Comparison of ENCODE assay signal across 1 cellular context in the genomic region with DNA sequence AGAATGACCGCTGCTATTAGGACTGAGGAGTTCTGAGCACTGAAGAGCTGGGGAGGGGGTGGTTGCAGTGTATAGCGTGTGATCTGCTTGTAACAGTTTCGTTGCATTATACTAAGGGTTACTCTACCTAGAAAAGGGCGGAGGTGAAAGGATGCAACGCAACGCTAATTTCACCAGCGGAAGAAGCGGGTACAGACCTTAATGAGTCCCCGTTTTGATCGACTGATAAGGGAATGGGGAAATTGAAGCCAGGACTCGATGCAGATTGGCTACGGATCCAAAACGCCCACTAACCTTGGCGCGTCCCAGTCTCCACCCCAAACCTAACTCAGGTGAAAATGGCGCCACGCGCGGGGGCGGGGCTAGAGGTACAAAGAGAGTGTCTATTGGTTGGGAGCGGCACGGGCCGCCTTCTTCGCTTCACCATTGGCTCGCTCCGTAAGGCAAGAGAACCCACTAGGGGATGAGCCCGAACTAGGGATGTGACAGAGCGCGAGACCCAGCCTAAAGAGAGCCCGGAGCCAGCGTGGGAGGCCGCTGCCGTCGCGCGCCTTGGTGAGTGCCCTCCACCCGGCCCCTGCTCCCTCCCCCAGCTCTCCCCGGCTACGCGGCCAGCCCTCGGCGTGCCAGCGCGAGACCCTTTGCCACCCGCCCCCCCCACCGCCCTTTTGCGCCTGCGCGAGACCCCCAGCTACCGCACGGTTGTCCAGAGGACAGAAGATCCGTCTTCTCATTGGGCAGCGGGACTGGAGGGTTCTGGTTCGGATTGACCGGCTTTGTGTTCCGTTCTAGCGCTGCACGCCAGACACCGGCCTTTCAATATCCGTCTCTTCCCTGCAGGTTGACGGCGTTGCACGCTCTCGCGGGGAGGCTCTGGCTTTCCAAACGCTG.
TF ChIP-seq lines count a peak whose summit lies in the region.

A gene (plus strand): TSS at position 456 of the 891 bp plus-strand sequence. CDS start 1,964 bp downstream, outside the sequence.

TF ChIP-seq in K562, 482 proteins besides CTCF, POLR2A, EP300 and RAD21 (continued from another document and continues in another):
- TF ChIP-seq, protein P1, sequence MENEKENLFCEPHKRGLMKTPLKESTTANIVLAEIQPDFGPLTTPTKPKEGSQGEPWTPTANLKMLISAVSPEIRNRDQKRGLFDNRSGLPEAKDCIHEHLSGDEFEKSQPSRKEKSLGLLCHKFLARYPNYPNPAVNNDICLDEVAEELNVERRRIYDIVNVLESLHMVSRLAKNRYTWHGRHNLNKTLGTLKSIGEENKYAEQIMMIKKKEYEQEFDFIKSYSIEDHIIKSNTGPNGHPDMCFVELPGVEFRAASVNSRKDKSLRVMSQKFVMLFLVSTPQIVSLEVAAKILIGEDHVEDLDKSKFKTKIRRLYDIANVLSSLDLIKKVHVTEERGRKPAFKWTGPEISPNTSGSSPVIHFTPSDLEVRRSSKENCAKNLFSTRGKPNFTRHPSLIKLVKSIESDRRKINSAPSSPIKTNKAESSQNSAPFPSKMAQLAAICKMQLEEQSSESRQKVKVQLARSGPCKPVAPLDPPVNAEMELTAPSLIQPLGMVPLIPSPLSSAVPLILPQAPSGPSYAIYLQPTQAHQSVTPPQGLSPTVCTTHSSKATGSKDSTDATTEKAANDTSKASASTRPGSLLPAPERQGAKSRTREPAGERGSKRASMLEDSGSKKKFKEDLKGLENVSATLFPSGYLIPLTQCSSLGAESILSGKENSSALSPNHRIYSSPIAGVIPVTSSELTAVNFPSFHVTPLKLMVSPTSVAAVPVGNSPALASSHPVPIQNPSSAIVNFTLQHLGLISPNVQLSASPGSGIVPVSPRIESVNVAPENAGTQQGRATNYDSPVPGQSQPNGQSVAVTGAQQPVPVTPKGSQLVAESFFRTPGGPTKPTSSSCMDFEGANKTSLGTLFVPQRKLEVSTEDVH (IDR thresholded peaks at IDR 0.05; ENCODE audit: low read depth, partially characterized antibody) = peak; percentile 62
- TF ChIP-seq RBM25 (IDR thresholded peaks at IDR 0.05; ENCODE audit: low read depth, low read length, severe bottlenecking) (peak; percentile 80), MAZ (CRISPR knock-in tag; conservative IDR thresholded peaks at IDR 0.05 in 1 of 2, IDR thresholded peaks at IDR 0.05 in 1 of 2) (peak in 1 of 2 experiments; percentile 43; a peak in 1 of 4 replicates), SP2 (IDR thresholded peaks at IDR 0.05; ENCODE audit: extremely low read depth, low read depth, low read length, poor library complexity, severe bottlenecking) (peak; percentile 41), NBN (IDR thresholded peaks at IDR 0.05; ENCODE audit: low read depth) (0 out of 2 replicates have a peak, but pooled peaks have one; percentile 24), MYC (IDR thresholded peaks at IDR 0.05; ENCODE audit: low read depth, low read length) (peak; percentile 37; the same call in 1 of the 2 replicates), MYC (CRISPR knock-in tag; IDR thresholded peaks at IDR 0.05; ENCODE audit: borderline replicate concordance, low read depth) (no peak), E2F3 (CRISPR knock-in tag; IDR thresholded peaks at IDR 0.05) (0 out of 2 replicates have a peak, but pooled peaks have one; percentile 34), POLR3G (IDR thresholded peaks at IDR 0.05; ENCODE audit: extremely low read depth, insufficient read length, insufficient replicate concordance) (no peak), DPF2 (IDR thresholded peaks at IDR 0.05) (peak; percentile 74; the same call in 1 of the 2 replicates), BRD9 (IDR thresholded peaks at IDR 0.05; ENCODE audit: low read depth, partially characterized antibody) (peak; percentile 23), POLR2B (IDR thresholded peaks at IDR 0.05; ENCODE audit: low read depth, partially characterized antibody) (peak; percentile 43), MXI1 (IDR thresholded peaks at IDR 0.05; ENCODE audit: low read depth, low read length) (0 out of 2 replicates have a peak, but pooled peaks have one; percentile 37), RB1 (IDR thresholded peaks at IDR 0.05; ENCODE audit: low read depth) (peak; percentile 23; the same call in 1 of the 2 replicates), FOS (IDR thresholded peaks at IDR 0.05; ENCODE audit: extremely low read depth, insufficient read length) (peak; percentile 87), SREBF1 (IDR thresholded peaks at IDR 0.05; ENCODE audit: borderline replicate concordance, low read depth, low read length) (peak; percentile 58; the same call in 1 of the 2 replicates), ESRRA (IDR thresholded peaks at IDR 0.05; ENCODE audit: borderline replicate concordance, low read depth) (peak; percentile 91), CREB1 (IDR thresholded peaks at IDR 0.05) (0 out of 2 replicates have a peak, but pooled peaks have one; percentile 25), CREB1 (CRISPR knock-in tag; IDR thresholded peaks at IDR 0.05) (peak; percentile 14; the same call in 1 of the 2 replicates), ATF1 (CRISPR knock-in tag; IDR thresholded peaks at IDR 0.05) (no peak), ATF1 (tag; IDR thresholded peaks at IDR 0.05) (peak; percentile 55), HEY1 (CRISPR knock-in tag; IDR thresholded peaks at IDR 0.05; ENCODE audit: borderline replicate concordance) (no peak), L3MBTL2 (IDR thresholded peaks at IDR 0.05) (peak; percentile 69), POLR2H (tag; IDR thresholded peaks at IDR 0.05; ENCODE audit: low read depth) (peak; percentile 74; the same call in 1 of the 2 replicates), POLR2AphosphoS2 (IDR thresholded peaks at IDR 0.05; ENCODE audit: low read length) (peak; percentile 36; the same call in 1 of the 2 replicates), ZNF165 (CRISPR knock-in tag; IDR thresholded peaks at IDR 0.05; ENCODE audit: borderline replicate concordance) (no peak), SP1 (CRISPR knock-in tag; IDR thresholded peaks at IDR 0.05) (peak; percentile 72), LCOR (CRISPR knock-in tag; IDR thresholded peaks at IDR 0.05) (peak; percentile 75; the same call in 1 of the 2 replicates), EGR1 (conservative IDR thresholded peaks at IDR 0.05) (peak; percentile 68), POU5F1 (IDR thresholded peaks at IDR 0.05; ENCODE audit: borderline replicate concordance, low read depth, low read length, partially characterized antibody) (no peak), TEAD2 (tag; IDR thresholded peaks at IDR 0.05) (no peak), ATF7 (IDR thresholded peaks at IDR 0.05) (peak; percentile 69), ZBTB7A (IDR thresholded peaks at IDR 0.05; ENCODE audit: borderline replicate concordance, control insufficient read depth, low read depth, low read length) (no peak), GABPB1 (CRISPR knock-in tag; IDR thresholded peaks at IDR 0.05) (peak; percentile 60; the same call in 1 of the 2 replicates), NFYB (IDR thresholded peaks at IDR 0.05; ENCODE audit: extremely low read depth, insufficient read length) (peak; percentile 78)
- TF ChIP-seq, protein P2, sequence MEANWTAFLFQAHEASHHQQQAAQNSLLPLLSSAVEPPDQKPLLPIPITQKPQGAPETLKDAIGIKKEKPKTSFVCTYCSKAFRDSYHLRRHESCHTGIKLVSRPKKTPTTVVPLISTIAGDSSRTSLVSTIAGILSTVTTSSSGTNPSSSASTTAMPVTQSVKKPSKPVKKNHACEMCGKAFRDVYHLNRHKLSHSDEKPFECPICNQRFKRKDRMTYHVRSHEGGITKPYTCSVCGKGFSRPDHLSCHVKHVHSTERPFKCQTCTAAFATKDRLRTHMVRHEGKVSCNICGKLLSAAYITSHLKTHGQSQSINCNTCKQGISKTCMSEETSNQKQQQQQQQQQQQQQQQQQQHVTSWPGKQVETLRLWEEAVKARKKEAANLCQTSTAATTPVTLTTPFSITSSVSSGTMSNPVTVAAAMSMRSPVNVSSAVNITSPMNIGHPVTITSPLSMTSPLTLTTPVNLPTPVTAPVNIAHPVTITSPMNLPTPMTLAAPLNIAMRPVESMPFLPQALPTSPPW (CRISPR knock-in tag; IDR thresholded peaks at IDR 0.05) = peak; percentile 55
- TF ChIP-seq, protein P3, sequence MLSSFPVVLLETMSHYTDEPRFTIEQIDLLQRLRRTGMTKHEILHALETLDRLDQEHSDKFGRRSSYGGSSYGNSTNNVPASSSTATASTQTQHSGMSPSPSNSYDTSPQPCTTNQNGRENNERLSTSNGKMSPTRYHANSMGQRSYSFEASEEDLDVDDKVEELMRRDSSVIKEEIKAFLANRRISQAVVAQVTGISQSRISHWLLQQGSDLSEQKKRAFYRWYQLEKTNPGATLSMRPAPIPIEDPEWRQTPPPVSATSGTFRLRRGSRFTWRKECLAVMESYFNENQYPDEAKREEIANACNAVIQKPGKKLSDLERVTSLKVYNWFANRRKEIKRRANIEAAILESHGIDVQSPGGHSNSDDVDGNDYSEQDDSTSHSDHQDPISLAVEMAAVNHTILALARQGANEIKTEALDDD (IDR thresholded peaks at IDR 0.05) = peak; percentile 70; the same call in 1 of the 2 replicates
- TF ChIP-seq, protein P4, sequence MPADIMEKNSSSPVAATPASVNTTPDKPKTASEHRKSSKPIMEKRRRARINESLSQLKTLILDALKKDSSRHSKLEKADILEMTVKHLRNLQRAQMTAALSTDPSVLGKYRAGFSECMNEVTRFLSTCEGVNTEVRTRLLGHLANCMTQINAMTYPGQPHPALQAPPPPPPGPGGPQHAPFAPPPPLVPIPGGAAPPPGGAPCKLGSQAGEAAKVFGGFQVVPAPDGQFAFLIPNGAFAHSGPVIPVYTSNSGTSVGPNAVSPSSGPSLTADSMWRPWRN (IDR thresholded peaks at IDR 0.05; ENCODE audit: low read depth) = peak; percentile 88
- TF ChIP-seq, protein P5, sequence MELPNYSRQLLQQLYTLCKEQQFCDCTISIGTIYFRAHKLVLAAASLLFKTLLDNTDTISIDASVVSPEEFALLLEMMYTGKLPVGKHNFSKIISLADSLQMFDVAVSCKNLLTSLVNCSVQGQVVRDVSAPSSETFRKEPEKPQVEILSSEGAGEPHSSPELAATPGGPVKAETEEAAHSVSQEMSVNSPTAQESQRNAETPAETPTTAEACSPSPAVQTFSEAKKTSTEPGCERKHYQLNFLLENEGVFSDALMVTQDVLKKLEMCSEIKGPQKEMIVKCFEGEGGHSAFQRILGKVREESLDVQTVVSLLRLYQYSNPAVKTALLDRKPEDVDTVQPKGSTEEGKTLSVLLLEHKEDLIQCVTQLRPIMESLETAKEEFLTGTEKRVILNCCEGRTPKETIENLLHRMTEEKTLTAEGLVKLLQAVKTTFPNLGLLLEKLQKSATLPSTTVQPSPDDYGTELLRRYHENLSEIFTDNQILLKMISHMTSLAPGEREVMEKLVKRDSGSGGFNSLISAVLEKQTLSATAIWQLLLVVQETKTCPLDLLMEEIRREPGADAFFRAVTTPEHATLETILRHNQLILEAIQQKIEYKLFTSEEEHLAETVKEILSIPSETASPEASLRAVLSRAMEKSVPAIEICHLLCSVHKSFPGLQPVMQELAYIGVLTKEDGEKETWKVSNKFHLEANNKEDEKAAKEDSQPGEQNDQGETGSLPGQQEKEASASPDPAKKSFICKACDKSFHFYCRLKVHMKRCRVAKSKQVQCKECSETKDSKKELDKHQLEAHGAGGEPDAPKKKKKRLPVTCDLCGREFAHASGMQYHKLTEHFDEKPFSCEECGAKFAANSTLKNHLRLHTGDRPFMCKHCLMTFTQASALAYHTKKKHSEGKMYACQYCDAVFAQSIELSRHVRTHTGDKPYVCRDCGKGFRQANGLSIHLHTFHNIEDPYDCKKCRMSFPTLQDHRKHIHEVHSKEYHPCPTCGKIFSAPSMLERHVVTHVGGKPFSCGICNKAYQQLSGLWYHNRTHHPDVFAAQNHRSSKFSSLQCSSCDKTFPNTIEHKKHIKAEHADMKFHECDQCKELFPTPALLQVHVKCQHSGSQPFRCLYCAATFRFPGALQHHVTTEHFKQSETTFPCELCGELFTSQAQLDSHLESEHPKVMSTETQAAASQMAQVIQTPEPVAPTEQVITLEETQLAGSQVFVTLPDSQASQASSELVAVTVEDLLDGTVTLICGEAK (IDR thresholded peaks at IDR 0.05) = peak; percentile 73
- TF ChIP-seq, protein P5 (CRISPR knock-in tag; IDR thresholded peaks at IDR 0.05) = no peak
- TF ChIP-seq, protein P6, sequence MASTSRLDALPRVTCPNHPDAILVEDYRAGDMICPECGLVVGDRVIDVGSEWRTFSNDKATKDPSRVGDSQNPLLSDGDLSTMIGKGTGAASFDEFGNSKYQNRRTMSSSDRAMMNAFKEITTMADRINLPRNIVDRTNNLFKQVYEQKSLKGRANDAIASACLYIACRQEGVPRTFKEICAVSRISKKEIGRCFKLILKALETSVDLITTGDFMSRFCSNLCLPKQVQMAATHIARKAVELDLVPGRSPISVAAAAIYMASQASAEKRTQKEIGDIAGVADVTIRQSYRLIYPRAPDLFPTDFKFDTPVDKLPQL (IDR thresholded peaks at IDR 0.05; ENCODE audit: extremely low read depth, insufficient read length) = peak; percentile 58
